In genomic region chr9:104958756-104959155, GRCh38 we compare ENCODE assay signal across 31 cellular contexts.
"Had no signal": no experiment of that assay in that cellular context is flagged by ENCODE, and none has a peak within 500 bp of the region (broad histone marks: within the 10 kb centered on the region; RNA-seq: fewer than 3 reads in every experiment).

No MANE protein-coding gene starts in this region.

- H3K36me3 Mint-ChIP-seq: activated naive CD8-positive, alpha-beta T cell treated with anti-CD3 and anti-CD28 coated beads for 36 hours; IgD-negative memory B cell; T-cell had no signal

- H3K27ac ChIP-seq: body of pancreas, PC-9, RWPE1, WERI-Rb-1 had no signal

- H3K9me3 ChIP-seq: body of pancreas, MG63 had no signal

- ATAC-seq: activated CD8-positive, alpha-beta T cell treated with anti-CD3 and anti-CD28 coated beads for 36 hours; activated T-cell treated with anti-CD3 and anti-CD28 coated beads, Interleukin-2, amount 50 U/mL, for 4 hours; body of pancreas; Right ventricle myocardium inferior; SK-N-SH treated with all-trans-retinoic acid at 6 μM for 48 hours; T-cell had no signal

- H3K4me1 ChIP-seq: body of pancreas had no signal

- H3K9me3 Mint-ChIP-seq: activated CD4-positive, alpha-beta T cell treated with anti-CD3 and anti-CD28 coated beads, Interleukin-2, amount 10 ng/mL, durations not matched to agents 24 days and 14 days; activated CD8-positive, alpha-beta T cell treated with anti-CD3 and anti-CD28 coated beads for 36 hours; activated naive CD8-positive, alpha-beta T cell treated with anti-CD3 and anti-CD28 coated beads for 36 hours; activated T-cell treated with anti-CD3 and anti-CD28 coated beads, Interleukin-2, amount 50 U/mL, for 4 hours; IgD-negative memory B cell; T-cell had no signal

- H3K27me3 ChIP-seq: body of pancreas, MG63 had no signal

- H3K27ac Mint-ChIP-seq: activated CD4-positive, alpha-beta T cell treated with anti-CD3 and anti-CD28 coated beads, Interleukin-2, amount 10 ng/mL, durations not matched to agents 24 days and 14 days; activated CD8-positive, alpha-beta T cell treated with anti-CD3 and anti-CD28 coated beads for 36 hours; activated naive CD8-positive, alpha-beta T cell treated with anti-CD3 and anti-CD28 coated beads for 36 hours; IgD-negative memory B cell; T-cell had no signal

- H3K27me3 Mint-ChIP-seq: activated CD4-positive, alpha-beta T cell treated with anti-CD3 and anti-CD28 coated beads, Interleukin-2, amount 10 ng/mL, durations not matched to agents 24 days and 14 days; T-cell had no signal

- DNase-seq: activated CD4-positive, alpha-beta T cell treated with anti-CD3 and anti-CD28 coated beads, Interleukin-2, amount 10 ng/mL, durations not matched to agents 24 days and 14 days; activated CD4-positive, alpha-beta T cell treated with anti-CD3 and anti-CD28 coated beads, Interleukin-2, amount 50 U/mL, for 4 hours; activated CD8-positive, alpha-beta T cell treated with anti-CD3 and anti-CD28 coated beads for 36 hours; activated effector memory CD4-positive, alpha-beta T cell treated with Interleukin-2 at 50 U/mL for 16 hours; activated naive CD4-positive, alpha-beta T cell treated with anti-CD3 and anti-CD28 coated beads, Interleukin-2, amount 50 U/mL, for 16 hours; activated naive CD8-positive, alpha-beta T cell treated with anti-CD3 and anti-CD28 coated beads for 36 hours; activated T-cell treated with anti-CD3 and anti-CD28 coated beads, Interleukin-2, amount 50 U/mL, for 4 hours; body of pancreas; central memory CD4-positive, alpha-beta T cell; Karpas-422; KBM-7; MG63; NCI-H1048; NCI-H1105 treated with DMSO at 0.1 percent for 48 hours; NCI-H1436; NCI-H1694; NCI-H1930; NCI-H2081 treated with DMSO at 0.1 percent for 48 hours; NCI-H226; NCI-H526; NCI-H748 treated with DMSO at 0.1 percent for 48 hours; NK-92 treated with Interleukin-12 subunit alpha and Interleukin-12 subunit beta, amount 100 ng/mL, for 24 hours; PC-9; SIG-M5; T-cell; T1000; WERI-Rb-1 had no signal

- H3K4me3 Mint-ChIP-seq: activated CD4-positive, alpha-beta T cell treated with anti-CD3 and anti-CD28 coated beads, Interleukin-2, amount 10 ng/mL, durations not matched to agents 24 days and 14 days; activated CD8-positive, alpha-beta T cell treated with anti-CD3 and anti-CD28 coated beads for 36 hours; activated naive CD8-positive, alpha-beta T cell treated with anti-CD3 and anti-CD28 coated beads for 36 hours; activated T-cell treated with anti-CD3 and anti-CD28 coated beads, Interleukin-2, amount 50 U/mL, for 4 hours; IgD-negative memory B cell; T-cell had no signal

- H3K4me3 ChIP-seq: body of pancreas, MG63, PC-9 had no signal
